16 cellular contexts compared by ENCODE assay signal in genomic region chr22:27220349-27220748, GRCh38.
DNase-seq lines count a peak whose midpoint lies in the region; ATAC-seq and TF ChIP-seq lines count a peak whose summit lies in the region.
"Had no signal": no experiment of that assay in that cellular context is flagged by ENCODE, and none has a peak within 500 bp of the region (broad histone marks: within the 10 kb centered on the region; RNA-seq: fewer than 3 reads in every experiment).

No MANE protein-coding gene starts in this region.

- no TSS peak for BruUV-seq in MCF 10A (replicated peaks; lab: Mats Ljungman, UMichigan)
- BruUV-seq in PC-9 (replicated peaks; lab: Mats Ljungman, UMichigan): no TSS peak

- no peak overlapping the region for H3K27ac ChIP-seq in breast epithelium
- no peak overlapping the region for H3K27ac ChIP-seq in aorta (ENCODE audit: low read depth in 1 of 2, low read length in 2 of 2)
- no peak overlapping the region for H3K27ac ChIP-seq in PC-9
- H3K27ac ChIP-seq: 22Rv1 had no signal

- H3K4me3 Mint-ChIP-seq in MCF 10A (ENCODE audit: unreplicated experiment) (no peak overlapping the region), chondrocyte (ENCODE audit: unreplicated experiment) (no peak overlapping the region)
- no peak overlapping the region for H3K4me3 Mint-ChIP-seq in activated CD8-positive, alpha-beta T cell treated with anti-CD3 and anti-CD28 coated beads, Interleukin-2, amount 10 ng/mL, durations not matched to agents 7 days and 5 days
- H3K4me3 Mint-ChIP-seq: activated T-cell treated with anti-CD3 and anti-CD28 coated beads, Interleukin-2, amount 50 U/mL, for 4 hours had no signal

- TF ChIP-seq CTCF in MCF 10A (IDR thresholded peaks at IDR 0.05; ENCODE audit: unreplicated experiment) (no peak), breast epithelium (IDR thresholded peaks at IDR 0.05) (no peak), chondrocyte (IDR thresholded peaks at IDR 0.05) (no peak), kidney epithelial cell (IDR thresholded peaks at IDR 0.05; ENCODE audit: insufficient read depth, low read length, poor library complexity, severe bottlenecking) (no peak), PC-9 (conservative IDR thresholded peaks at IDR 0.05) (no peak)

- CTCF ChIA-PET in MCF 10A (lab: Yijun Ruan, JAX): no interaction called here
- CTCF ChIA-PET in activated CD8-positive, alpha-beta T cell treated with anti-CD3 and anti-CD28 coated beads, Interleukin-2, amount 10 ng/mL, durations not matched to agents 7 days and 5 days (lab: Charles Lee): no interaction called here
- CTCF ChIA-PET in PC-9 (lab: Charles Lee): no interaction called here

- H3K9me3 ChIP-seq in breast epithelium: peaks cover 4 to 8% of the 10 kb centered on the region in 2 donors
- H3K9me3 ChIP-seq in aorta (ENCODE audit: control insufficient read depth, low read length): peaks cover 3% of the 10 kb centered on the region
- peaks cover 11% of the 10 kb centered on the region; the same call in 1 of the 2 replicates for H3K9me3 ChIP-seq in PC-9 (ENCODE audit: insufficient read depth, low read depth)
- H3K9me3 ChIP-seq: transverse colon had no signal

- POLR2A ChIA-PET in MCF 10A (lab: Yijun Ruan, JAX) (no interaction called here), PC-9 (lab: Charles Lee; ENCODE audit: unreplicated experiment) (interaction anchor here (0.7 kb wide), 1 partner anchor 16 kb away, joined by 4 read pairs; no protein-coding TSS in a partner anchor)
- POLR2A ChIA-PET in activated CD8-positive, alpha-beta T cell treated with anti-CD3 and anti-CD28 coated beads, Interleukin-2, amount 10 ng/mL, durations not matched to agents 7 days and 5 days (lab: Charles Lee): no interaction called here

- H3K36me3 Mint-ChIP-seq in MCF 10A (ENCODE audit: insufficient read depth, unreplicated experiment) (peaks cover 6% of the 10 kb centered on the region), chondrocyte (ENCODE audit: low read depth) (peaks cover 9% of the 10 kb centered on the region)
- H3K36me3 Mint-ChIP-seq in activated CD8-positive, alpha-beta T cell treated with anti-CD3 and anti-CD28 coated beads, Interleukin-2, amount 10 ng/mL, durations not matched to agents 7 days and 5 days (ENCODE audit: low read depth): no peaks in the 10 kb centered on the region

- H3K4me3 ChIP-seq in breast epithelium: no peak overlapping the region
- no peak overlapping the region for H3K4me3 ChIP-seq in kidney epithelial cell (ENCODE audit: low read depth, low read length)
- no peak overlapping the region for H3K4me3 ChIP-seq in aorta (ENCODE audit: low read length in 2 of 2)
- no peak overlapping the region for H3K4me3 ChIP-seq in PC-9
- H3K4me3 ChIP-seq: transverse colon had no signal

- H3K4me1 Mint-ChIP-seq in MCF 10A (ENCODE audit: insufficient read depth, unreplicated experiment): peaks cover 12% of the 10 kb centered on the region
- peaks cover 27% of the 10 kb centered on the region for H3K4me1 Mint-ChIP-seq in chondrocyte (ENCODE audit: low read depth)
- no peaks in the 10 kb centered on the region for H3K4me1 Mint-ChIP-seq in activated CD8-positive, alpha-beta T cell treated with anti-CD3 and anti-CD28 coated beads, Interleukin-2, amount 10 ng/mL, durations not matched to agents 7 days and 5 days (ENCODE audit: low read depth)

- H3K9me3 Mint-ChIP-seq in MCF 10A (ENCODE audit: unreplicated experiment): no peaks in the 10 kb centered on the region
- H3K9me3 Mint-ChIP-seq in chondrocyte (ENCODE audit: low read depth): no peaks in the 10 kb centered on the region
- H3K9me3 Mint-ChIP-seq in activated CD8-positive, alpha-beta T cell treated with anti-CD3 and anti-CD28 coated beads, Interleukin-2, amount 10 ng/mL, durations not matched to agents 7 days and 5 days (ENCODE audit: insufficient read depth): no peaks in the 10 kb centered on the region
- H3K9me3 Mint-ChIP-seq: activated T-cell treated with anti-CD3 and anti-CD28 coated beads, Interleukin-2, amount 50 U/mL, for 4 hours had no signal

- H3K9me2 ChIP-seq in PC-9 (ENCODE audit: insufficient read depth): no peaks in the 10 kb centered on the region

- H3K4me2 ChIP-seq in PC-9: no peak overlapping the region

- ATAC-seq in aorta (ENCODE audit: low FRiP score): peak; percentile 44
- no peak for ATAC-seq in activated CD8-positive, alpha-beta T cell treated with anti-CD3 and anti-CD28 coated beads, Interleukin-2, amount 10 ng/mL, durations not matched to agents 7 days and 5 days
- ATAC-seq: activated CD4-positive, CD25-positive, alpha-beta regulatory T cell treated with anti-CD3 and anti-CD28 coated beads, Interleukin-2, amount 50 U/mL, for 24 hours; activated T-cell treated with anti-CD3 and anti-CD28 coated beads, Interleukin-2, amount 50 U/mL, for 4 hours; HepG2; right cardiac atrium had no signal

- 63 to 67% methylated on average over 5 of the region's 5 CpGs for WGBS in aorta, 2 donors

- no peaks in the 10 kb centered on the region for H3K79me2 ChIP-seq in PC-9 (ENCODE audit: low read depth)

- H3K36me3 ChIP-seq in breast epithelium (no peaks in the 10 kb centered on the region), kidney epithelial cell (ENCODE audit: control insufficient read depth, insufficient read depth, low read length) (no peaks in the 10 kb centered on the region), aorta (ENCODE audit: control insufficient read depth in 1 of 2, insufficient read depth in 2 of 2, low read length in 1 of 2) (no peaks in the 10 kb centered on the region), PC-9 (ENCODE audit: low read depth) (no peaks in the 10 kb centered on the region)
- H3K36me3 ChIP-seq: transverse colon had no signal

- peaks cover 0 to 7% of the 10 kb centered on the region in 2 donors for H3K27me3 ChIP-seq in breast epithelium
- no peaks in the 10 kb centered on the region for H3K27me3 ChIP-seq in kidney epithelial cell (ENCODE audit: control insufficient read depth, insufficient read depth, low read length)
- peaks cover 0 to 2% of the 10 kb centered on the region in 2 donors for H3K27me3 ChIP-seq in aorta (ENCODE audit: control insufficient read depth in 1 of 2, insufficient read depth in 2 of 2, low read length in 1 of 2)
- no peaks in the 10 kb centered on the region for H3K27me3 ChIP-seq in PC-9 (ENCODE audit: insufficient read depth, low read depth)

- H3K4me1 ChIP-seq in breast epithelium (no peaks in the 10 kb centered on the region), aorta (ENCODE audit: control insufficient read depth in 1 of 2, insufficient read depth in 2 of 2, low read length in 2 of 2) (no peaks in the 10 kb centered on the region), PC-9 (replicated peaks; ENCODE audit: insufficient read depth) (peaks cover 6% of the 10 kb centered on the region; the same call in 1 of the 2 replicates)
- H3K4me1 ChIP-seq: transverse colon had no signal

- H4K20me1 ChIP-seq in PC-9 (ENCODE audit: insufficient read depth): no peaks in the 10 kb centered on the region

- TF ChIP-seq POLR2A in breast epithelium (IDR thresholded peaks at IDR 0.05): no peak

- peaks cover 9% of the 10 kb centered on the region; the same call in 1 of the 2 replicates for H3F3A ChIP-seq in PC-9 (ENCODE audit: insufficient read depth, low read depth)

- no peaks in the 10 kb centered on the region for H3K27me3 Mint-ChIP-seq in MCF 10A (ENCODE audit: insufficient read depth, unreplicated experiment)
- no peaks in the 10 kb centered on the region for H3K27me3 Mint-ChIP-seq in chondrocyte (ENCODE audit: low read depth)
- no peaks in the 10 kb centered on the region for H3K27me3 Mint-ChIP-seq in activated CD8-positive, alpha-beta T cell treated with anti-CD3 and anti-CD28 coated beads, Interleukin-2, amount 10 ng/mL, durations not matched to agents 7 days and 5 days (ENCODE audit: low read depth)

- DNase-seq in MCF 10A (ENCODE audit: unreplicated experiment): peak; percentile 18
- no peak for DNase-seq in breast epithelium (ENCODE audit: low spot score in 2 of 2)
- DNase-seq in chondrocyte (ENCODE audit: low spot score): no peak
- DNase-seq in kidney epithelial cell (ENCODE audit: low read depth): peak; percentile 80
- DNase-seq in aorta: no peak
- DNase-seq in activated CD8-positive, alpha-beta T cell treated with anti-CD3 and anti-CD28 coated beads, Interleukin-2, amount 10 ng/mL, durations not matched to agents 7 days and 5 days: no peak
- DNase-seq in PC-9: no peak
- no peak for DNase-seq in NCI-H2171 (lab: John Stamatoyannopoulos, UW)
- DNase-seq: activated T-cell treated with anti-CD3 and anti-CD28 coated beads, Interleukin-2, amount 50 U/mL, for 4 hours; DMS153; right cardiac atrium; SW 1271; transverse colon had no signal

- H2AFZ ChIP-seq in PC-9: no peak overlapping the region

- intact Hi-C loops in MCF 10A (cut with micrococcal nuclease) (no loop called here), breast epithelium (cut with DNase I; ENCODE audit: low total_unique reads) (no loop called here), aorta (cut with DNase I) (no loop called here), PC-9 (cut with micrococcal nuclease; ENCODE audit: unreplicated experiment) (no loop called here)

- H3K27ac Mint-ChIP-seq in MCF 10A (ENCODE audit: low read depth, unreplicated experiment) (peak overlapping the region; percentile 29), chondrocyte (ENCODE audit: unreplicated experiment) (peak overlapping the region; percentile 76)
- H3K27ac Mint-ChIP-seq in activated CD8-positive, alpha-beta T cell treated with anti-CD3 and anti-CD28 coated beads, Interleukin-2, amount 10 ng/mL, durations not matched to agents 7 days and 5 days: no peak overlapping the region

Comparison
In these comparisons a context has a peak if more than half of its experiments do, and no peak if none do; other contexts are left out.
1. DNase-seq: peak in MCF 10A (single experiment) and kidney epithelial cell (single experiment); none in breast epithelium (0 of 2), chondrocyte (single experiment), aorta (0 of 2), activated CD8-positive, alpha-beta T cell treated with anti-CD3 and anti-CD28 coated beads, Interleukin-2, amount 10 ng/mL, durations not matched to agents 7 days and 5 days (single experiment), PC-9 (0 of 2) and NCI-H2171 (single experiment).